ENCODE assay signal across 26 cellular contexts in genomic region chr2:205013586-205013985, GRCh38.
"Had no signal": no experiment of that assay in that cellular context is flagged by ENCODE, and none has a peak within 500 bp of the region (broad histone marks: within the 10 kb centered on the region; RNA-seq: fewer than 3 reads in every experiment).

No MANE protein-coding gene starts in this region.

- H3K4me1 ChIP-seq: colonic mucosa, esophagus squamous epithelium, foreskin keratinocyte, gastrocnemius medialis, heart right ventricle had no signal

- H3K36me3 ChIP-seq: colonic mucosa, esophagus muscularis mucosa, esophagus squamous epithelium, gastrocnemius medialis, gastroesophageal sphincter, heart left ventricle, heart right ventricle had no signal

- H3K9me3 ChIP-seq: colonic mucosa, esophagus muscularis mucosa, esophagus squamous epithelium, gastrocnemius medialis, gastroesophageal sphincter, heart left ventricle, heart right ventricle had no signal

- H3K27me3 ChIP-seq: colonic mucosa, dorsolateral prefrontal cortex, esophagus muscularis mucosa, esophagus squamous epithelium, foreskin keratinocyte, gastrocnemius medialis, gastroesophageal sphincter, heart left ventricle, heart right ventricle had no signal

- H3K27ac ChIP-seq: colonic mucosa, coronary artery, dorsolateral prefrontal cortex, epithelial cell of prostate, esophagus muscularis mucosa, esophagus squamous epithelium, foreskin keratinocyte, gastrocnemius medialis, gastroesophageal sphincter, heart left ventricle, heart right ventricle had no signal

- ATAC-seq: effector memory CD8-positive, alpha-beta T cell; esophagus mucosa; foreskin keratinocyte; gastrocnemius medialis; gastroesophageal sphincter; heart left ventricle; heart right ventricle had no signal

- FAIRE-seq: colon, endometrium, endothelial cell of umbilical vein, frontal cortex had no signal

- DNase-seq: colonic mucosa; cortex of kidney; dermis blood vessel endothelial cell; dorsolateral prefrontal cortex; effector CD4-positive, alpha-beta T cell; effector CD8-positive, alpha-beta T cell; effector memory CD4-positive, alpha-beta T cell; effector memory CD8-positive, alpha-beta T cell; endodermal cell; esophagus squamous epithelium; foreskin fibroblast; foreskin keratinocyte; foreskin melanocyte; gastrocnemius medialis; glutamatergic neuron; heart left ventricle; heart right ventricle had no signal

- H3K4me3 ChIP-seq: colonic mucosa, coronary artery, dorsolateral prefrontal cortex, esophagus muscularis mucosa, esophagus squamous epithelium, gastrocnemius medialis, gastroesophageal sphincter, heart left ventricle, heart right ventricle had no signal
